Comparison of ENCODE assay signal across 10 cellular contexts in genomic region chr12:93943766-93944165, GRCh38.
DNase-seq lines count a peak whose midpoint lies in the region; ATAC-seq, FAIRE-seq and TF ChIP-seq lines count a peak whose summit lies in the region.
"Had no signal": no experiment of that assay in that cellular context is flagged by ENCODE, and none has a peak within 500 bp of the region (broad histone marks: within the 10 kb centered on the region; RNA-seq: fewer than 3 reads in every experiment).

No MANE protein-coding gene starts in this region.

- no peak overlapping the region for H2AFZ ChIP-seq in Karpas-422 (ENCODE audit: low read length)

- no peaks in the 10 kb centered on the region for H3K27me3 ChIP-seq in left ventricle myocardium inferior (ENCODE audit: low read depth)
- no peaks in the 10 kb centered on the region for H3K27me3 ChIP-seq in Karpas-422 (ENCODE audit: low read length)

- TF ChIP-seq CTCF in left ventricle myocardium inferior (IDR thresholded peaks at IDR 0.05; ENCODE audit: borderline replicate concordance) (no peak), coronary artery (IDR thresholded peaks at IDR 0.05) (no peak)

- H3K9me3 ChIP-seq in left ventricle myocardium inferior (replicated peaks) (no peaks in the 10 kb centered on the region), Karpas-422 (ENCODE audit: low read length) (no peaks in the 10 kb centered on the region)

- H3K79me2 ChIP-seq in Karpas-422 (ENCODE audit: low read length), result no peaks in the 10 kb centered on the region

- no peak overlapping the region for H3K27ac ChIP-seq in left ventricle myocardium inferior (replicated peaks)
- peak overlapping the region; percentile 20 to 50 for H3K27ac ChIP-seq in coronary artery
- no peak overlapping the region for H3K27ac ChIP-seq in Karpas-422 (ENCODE audit: low read length)

- no peak for FAIRE-seq in frontal cortex (lab: Jason Lieb, UNC)

- H3K9ac ChIP-seq in Karpas-422 (ENCODE audit: low read length), result no peak overlapping the region

- no peaks in the 10 kb centered on the region for H3K9me2 ChIP-seq in Karpas-422 (replicated peaks; ENCODE audit: insufficient read depth, low read length)

- intact Hi-C loops in Right ventricle myocardium superior (cut with DNase I), result no loop called here
- intact Hi-C loops in left ventricle myocardium inferior (cut with micrococcal nuclease), result no loop called here
- intact Hi-C loops in left colon (cut with DNase I, micrococcal nuclease), result no loop called here

- no peak overlapping the region for H3K4me2 ChIP-seq in Karpas-422 (ENCODE audit: low read depth, low read length, poor library complexity, severe bottlenecking)

- H3K4me1 ChIP-seq in left ventricle myocardium inferior (no peaks in the 10 kb centered on the region), Karpas-422 (ENCODE audit: low read length) (peaks cover 7% of the 10 kb centered on the region; the same call in 1 of the 2 replicates)

- no peaks in the 10 kb centered on the region for H4K20me1 ChIP-seq in Karpas-422 (ENCODE audit: insufficient read depth, low read depth, low read length)

- ATAC-seq in Right ventricle myocardium superior (ENCODE audit: poor library complexity) (peak; percentile 62), left colon (peak; percentile 66)

- no peak overlapping the region for H3K4me3 ChIP-seq in left ventricle myocardium inferior
- no peak overlapping the region for H3K4me3 ChIP-seq in coronary artery
- no peak overlapping the region for H3K4me3 ChIP-seq in Karpas-422 (ENCODE audit: low read length)

- DNase-seq in Right ventricle myocardium superior (peak; percentile 37), left ventricle myocardium inferior (no peak), coronary artery (ENCODE audit: low spot score) (no peak), left colon (no peak), T1000 (lab: John Stamatoyannopoulos, UW) (no peak), frontal cortex (ENCODE audit: low spot score in 2 of 2) (no peak), Karpas-422 (no peak)
- no peak for DNase-seq in activated effector memory CD4-positive, alpha-beta T cell treated with Interleukin-2 at 50 U/mL for 16 hours
- DNase-seq: hypothalamus, NCI-H187 treated with DMSO at 0.1 percent for 48 hours had no signal

- H3K36me3 ChIP-seq in left ventricle myocardium inferior (no peaks in the 10 kb centered on the region), Karpas-422 (ENCODE audit: insufficient read depth, low read length) (no peaks in the 10 kb centered on the region)

Comparison
In these comparisons a context has a peak if more than half of its experiments do, and no peak if none do; other contexts are left out.
1. H3K27ac ChIP-seq: peak in coronary artery (2 of 2); none in left ventricle myocardium inferior (single experiment) and Karpas-422 (single experiment).